ENCODE assay signal across 32 cellular contexts in genomic region chr10:44571701-44572100, GRCh38.
DNase-seq lines count a peak whose midpoint lies in the region; ATAC-seq, FAIRE-seq and TF ChIP-seq lines count a peak whose summit lies in the region.
"Had no signal": no experiment of that assay in that cellular context is flagged by ENCODE, and none has a peak within 500 bp of the region (broad histone marks: within the 10 kb centered on the region; RNA-seq: fewer than 3 reads in every experiment).

No MANE protein-coding gene starts in this region.

- H3K4me3 ChIP-seq in BJ (ENCODE audit: low read depth, low read length), result no peak overlapping the region
- H3K4me3 ChIP-seq in astrocyte of the spinal cord (ENCODE audit: low read depth, low read length), result no peak overlapping the region
- H3K4me3 ChIP-seq: adrenal gland, left ventricle myocardium inferior, pancreas had no signal

- POLR2A ChIA-PET in BJ (lab: Charles Lee), result no interaction called here

- peak; percentile 9 for DNase-seq in BJ (ENCODE audit: low read depth)
- peak; percentile 9 for DNase-seq in HS-5 (ENCODE audit: low read depth)
- peak; percentile 30 for DNase-seq in astrocyte of the spinal cord (ENCODE audit: low read depth, low spot score)
- peak; percentile 23 for DNase-seq in islet precursor cell
- no peak for DNase-seq in GM12892 (ENCODE audit: insufficient read length)
- no peak for DNase-seq in HT-29 (ENCODE audit: low spot score)
- no peak for DNase-seq in stimulated activated CD4-positive, alpha-beta T cell treated with anti-CD3 and anti-CD28 coated beads, Interleukin-4, amount 100 ng/mL, for 4 hours
- DNase-seq: ACHN; activated CD8-positive, alpha-beta memory T cell treated with anti-CD3 and anti-CD28 coated beads, Interleukin-2, amount 50 U/mL, for 48 hours; activated CD8-positive, alpha-beta T cell treated with anti-CD3 and anti-CD28 coated beads for 36 hours; activated naive CD4-positive, alpha-beta T cell treated with anti-CD3 and anti-CD28 coated beads, Interleukin-2, amount 10 ng/mL, durations not matched to agents 7 days and 5 days; adrenal gland; C1 segment of cervical spinal cord; Caco-2; DMS79; glutamatergic neuron; Kasumi-1; left ventricle myocardium inferior; mesendoderm; NCI-H1436 treated with DMSO at 0.1 percent for 48 hours; NCI-H2081 treated with DMSO at 0.1 percent for 48 hours; NCI-H226; pancreas; SHP77 treated with DMSO at 0.1 percent for 48 hours; stimulated activated naive CD4-positive, alpha-beta T cell had no signal

- no peak for FAIRE-seq in GM12892 (lab: Jason Lieb, UNC)
- FAIRE-seq: GM18507, GM19239, H1, islet of Langerhans, pancreas, urothelium cell line had no signal

- H3K36me3 ChIP-seq in BJ (ENCODE audit: control insufficient read depth, insufficient read depth, low read length), result no peaks in the 10 kb centered on the region
- H3K36me3 ChIP-seq: adrenal gland, left ventricle myocardium inferior, pancreas had no signal

- CTCF ChIA-PET in BJ (lab: Yijun Ruan, JAX), result interaction anchor here (1.9 kb wide), 1 partner anchor 286 kb away, joined by 6 read pairs; no protein-coding TSS in a partner anchor

- no peak for TF ChIP-seq POLR2A in GM12892 (IDR thresholded peaks at IDR 0.05; ENCODE audit: low read depth, low read length)

- H3K27me3 ChIP-seq in BJ (ENCODE audit: control insufficient read depth, insufficient read depth, low read length), result no peaks in the 10 kb centered on the region
- H3K27me3 ChIP-seq: adrenal gland, pancreas had no signal

- in situ Hi-C loops in astrocyte of the spinal cord (cut with HindIII; ENCODE audit: low sequenced_read_pairs), result no loop called here

- no peak for TF ChIP-seq CTCF in BJ (IDR thresholded peaks at IDR 0.05; ENCODE audit: insufficient read depth, low read depth, low read length)
- no peak for TF ChIP-seq CTCF in astrocyte of the spinal cord (IDR thresholded peaks at IDR 0.05; ENCODE audit: low read depth, low read length)

- no peak for ATAC-seq in HG02588 (IDR thresholded peaks at IDR 0.05; ENCODE audit: unreplicated experiment)
- ATAC-seq: activated CD8-positive, alpha-beta T cell treated with anti-CD3 and anti-CD28 coated beads for 36 hours; Panc1; pancreas had no signal

Comparison
In these comparisons a context has a peak if more than half of its experiments do, and no peak if none do; other contexts are left out.
1. DNase-seq: peak in BJ (single experiment), HS-5 (single experiment), astrocyte of the spinal cord (single experiment) and islet precursor cell (single experiment); none in GM12892 (single experiment), HT-29 (single experiment) and stimulated activated CD4-positive, alpha-beta T cell treated with anti-CD3 and anti-CD28 coated beads, Interleukin-4, amount 100 ng/mL, for 4 hours (0 of 2).